ENCODE assay signal across 28 cellular contexts in genomic region chr7:114977277-114977676, GRCh38. TPM values are rescaled to one million over a fixed set of nuclear protein-coding genes. Genes with fewer than 3 reads are reported as not detected.
DNase-seq lines count a peak whose midpoint lies in the region; ATAC-seq, FAIRE-seq and TF ChIP-seq lines count a peak whose summit lies in the region.
"Had no signal": no experiment of that assay in that cellular context is flagged by ENCODE, and none has a peak within 500 bp of the region (broad histone marks: within the 10 kb centered on the region; RNA-seq: fewer than 3 reads in every experiment).

No MANE protein-coding gene starts in this region.

- no peak overlapping the region for H3K27ac Mint-ChIP-seq in WTC11
- H3K27ac Mint-ChIP-seq: CD8-positive, alpha-beta T cell; T-cell; type B pancreatic cell had no signal

- H3K4me3 Mint-ChIP-seq in WTC11: no peak overlapping the region
- H3K4me3 Mint-ChIP-seq: CD8-positive, alpha-beta T cell; effector memory CD8-positive, alpha-beta T cell; T-cell; type B pancreatic cell had no signal

- no peak overlapping the region for H2BK5ac ChIP-seq in mesenchymal stem cell (ENCODE audit: low read depth, low read length, poor library complexity, severe bottlenecking)

- CTCF ChIA-PET in WTC11 (lab: Charles Lee): interaction anchor here (1.2 kb wide), 1 partner anchor 9 kb away, joined by 3 read pairs; no protein-coding TSS in a partner anchor

- H2BK12ac ChIP-seq in mesenchymal stem cell (ENCODE audit: low read length in 2 of 2): peak overlapping the region in 1 of 2 experiments; percentile 78

- H3K4ac ChIP-seq in mesenchymal stem cell (ENCODE audit: low read depth in 1 of 2, low read length in 2 of 2): peak overlapping the region in 1 of 2 experiments; percentile 87

- no peaks in the 10 kb centered on the region for H3K27me3 ChIP-seq in mesenchymal stem cell (ENCODE audit: control insufficient read depth in 1 of 2, insufficient read depth in 1 of 2, low read length in 2 of 2)
- H3K27me3 ChIP-seq: colonic mucosa, sigmoid colon, SJCRH30 had no signal

- no peaks in the 10 kb centered on the region for H3K27me3 Mint-ChIP-seq in WTC11 (ENCODE audit: low read depth)
- H3K27me3 Mint-ChIP-seq: effector memory CD8-positive, alpha-beta T cell; T-cell; type B pancreatic cell had no signal

- no peaks in the 10 kb centered on the region for H3K36me3 Mint-ChIP-seq in WTC11

- no peak overlapping the region for H2AFZ ChIP-seq in mesenchymal stem cell (ENCODE audit: low read depth, low read length)

- no peak overlapping the region for H3K27ac ChIP-seq in mesenchymal stem cell (ENCODE audit: low read length, poor library complexity, severe bottlenecking)
- H3K27ac ChIP-seq: colonic mucosa, prostate gland, sigmoid colon had no signal

- DNase-seq in NCI-H345 (lab: John Stamatoyannopoulos, UW) (peak; percentile 30), NCI-H345 treated with DMSO at 0.1 percent for 48 hours (lab: John Stamatoyannopoulos, UW; ENCODE audit: unreplicated experiment) (no peak), GM12891 (ENCODE audit: insufficient read length, low spot score) (no peak), WTC11 (ENCODE audit: low spot score) (peak; percentile 10), mesenchymal stem cell (no peak), HuH-7.5 (ENCODE audit: low spot score) (no peak)
- no peak for DNase-seq in stimulated activated CD8-positive, alpha-beta memory T cell treated with anti-CD3 and anti-CD28 coated beads, Interleukin-4, amount 100 ng/mL, for 48 hours
- DNase-seq: activated naive CD4-positive, alpha-beta T cell; AML-193; CD8-positive, alpha-beta T cell; colonic mucosa; DMS153; effector memory CD8-positive, alpha-beta T cell; foreskin melanocyte; hippocampal formation; kidney; NCI-H1417; NCI-H2081 treated with DMSO at 0.1 percent for 48 hours; NCI-H510A; sigmoid colon; T-cell had no signal

- peaks cover 0 to 31% of the 10 kb centered on the region in 2 experiments for H3K36me3 ChIP-seq in mesenchymal stem cell (ENCODE audit: control insufficient read depth in 1 of 2, insufficient read depth in 2 of 2, low read depth in 1 of 2, low read length in 2 of 2)
- H3K36me3 ChIP-seq: colonic mucosa, prostate gland, sigmoid colon had no signal

- POLR2A ChIA-PET in WTC11 (lab: Charles Lee): no interaction called here

- H3K9me3 Mint-ChIP-seq in WTC11: no peaks in the 10 kb centered on the region
- H3K9me3 Mint-ChIP-seq: CD8-positive, alpha-beta T cell; effector memory CD8-positive, alpha-beta T cell; T-cell; type B pancreatic cell had no signal

- H3K23ac ChIP-seq in mesenchymal stem cell (ENCODE audit: low read length in 2 of 2): no peak overlapping the region

- H3K4me1 Mint-ChIP-seq in WTC11: peaks cover 34% of the 10 kb centered on the region

- no peak overlapping the region for H2BK120ac ChIP-seq in mesenchymal stem cell (ENCODE audit: low read depth, low read length)

- peak; percentile 58 for FAIRE-seq in GM12891 (lab: Jason Lieb, UNC)

- no peak for TF ChIP-seq POLR2A in GM12891 (IDR thresholded peaks at IDR 0.05; ENCODE audit: low read depth, low read length)

- no peak for TF ChIP-seq CTCF in WTC11 (IDR thresholded peaks at IDR 0.05)

- peak overlapping the region; percentile 60 for H4K8ac ChIP-seq in mesenchymal stem cell (ENCODE audit: low read length)

- H2AK5ac ChIP-seq in mesenchymal stem cell (ENCODE audit: low read length, severe bottlenecking): peak overlapping the region; percentile 86

- H4K91ac ChIP-seq in mesenchymal stem cell (ENCODE audit: low read length): peak overlapping the region; percentile 75

- peak overlapping the region in 1 of 2 experiments; percentile 87 for H3K18ac ChIP-seq in mesenchymal stem cell (ENCODE audit: low read depth in 1 of 2, low read length in 2 of 2)

- ATAC-seq in WTC11 (peak; percentile 86), HG02870 (IDR thresholded peaks at IDR 0.05; ENCODE audit: unreplicated experiment) (no peak)
- ATAC-seq: activated CD4-positive, CD25-positive, alpha-beta regulatory T cell treated with anti-CD3 and anti-CD28 coated beads, Interleukin-2, amount 50 U/mL, for 24 hours; CD8-positive, alpha-beta T cell; effector memory CD8-positive, alpha-beta T cell; esophagus mucosa; T-cell had no signal

- peak overlapping the region in 1 of 2 experiments; percentile 95 for H3K14ac ChIP-seq in mesenchymal stem cell (ENCODE audit: low read length in 2 of 2)

- H3K9me3 ChIP-seq in mesenchymal stem cell (ENCODE audit: control insufficient read depth, low read length): no peaks in the 10 kb centered on the region
- H3K9me3 ChIP-seq: colonic mucosa, prostate gland, sigmoid colon, SJCRH30 had no signal

- no peak overlapping the region for H3K9ac ChIP-seq in mesenchymal stem cell (ENCODE audit: low read length)

- WGBS in mesenchymal stem cell: no CpG with 5 or more reads among the region's 1 CpG

- no peak overlapping the region for H3K4me2 ChIP-seq in mesenchymal stem cell (ENCODE audit: low read length, poor library complexity, severe bottlenecking)

- no peak overlapping the region for H2BK15ac ChIP-seq in mesenchymal stem cell (ENCODE audit: low read depth, poor library complexity, severe bottlenecking)

- no peak overlapping the region for H3K4me3 ChIP-seq in mesenchymal stem cell (ENCODE audit: insufficient read depth in 1 of 2, low read depth in 1 of 2, low read length in 2 of 2)
- H3K4me3 ChIP-seq: colonic mucosa, lung, prostate gland, sigmoid colon, SJCRH30 had no signal

- peaks cover 7% of the 10 kb centered on the region for H3K4me1 ChIP-seq in mesenchymal stem cell (ENCODE audit: control insufficient read depth, insufficient read depth, low read depth, low read length)
- H3K4me1 ChIP-seq: colonic mucosa, prostate gland had no signal

- peaks cover 8% of the 10 kb centered on the region for H3K79me1 ChIP-seq in mesenchymal stem cell (replicated peaks; ENCODE audit: low read length, poor library complexity, severe bottlenecking)

TF ChIP-seq in GM12891, 5 proteins besides CTCF, POLR2A, EP300 and RAD21:
- TF ChIP-seq POLR2AphosphoS5 (IDR thresholded peaks at IDR 0.05; ENCODE audit: low read depth, low read length) (no peak), SPI1 (IDR thresholded peaks at IDR 0.05; ENCODE audit: low read depth, low read length) (no peak), TAF1 (IDR thresholded peaks at IDR 0.05; ENCODE audit: low read depth, low read length) (no peak), POU2F2 (IDR thresholded peaks at IDR 0.05; ENCODE audit: low read depth, low read length) (no peak), PAX5 (IDR thresholded peaks at IDR 0.05; ENCODE audit: insufficient read depth, low read length, severe bottlenecking) (no peak)

TF ChIP-seq in WTC11, 78 proteins besides CTCF, POLR2A, EP300 and RAD21:
- TF ChIP-seq ZNF317 (CRISPR knock-in tag; IDR thresholded peaks at IDR 0.05; ENCODE audit: borderline replicate concordance, low read depth) (no peak), ZNF423 (CRISPR knock-in tag; IDR thresholded peaks at IDR 0.05) (0 out of 2 replicates have a peak, but pooled peaks have one; percentile 6), CDX4 (CRISPR knock-in tag; IDR thresholded peaks at IDR 0.05; ENCODE audit: borderline replicate concordance) (no peak)

RNA-seq across cellular contexts. Expression of gene MDFIC, which starts 55.4 kb away (rescaled TPM):
- polyA plus RNA-seq in GM12891 (2012; ENCODE audit: low read depth, missing spikeins): 46.9 TPM
- total RNA-seq in WTC11 (2021): 7.4 to 8.4 TPM (median 8.3 TPM) in 3 replicates
- 19.8 TPM for polyA plus RNA-seq in mesenchymal stem cell (2013, experiment 1 of 2)
- 22.1 TPM for polyA plus RNA-seq in mesenchymal stem cell (2013, experiment 2 of 2)

Comparison
In these comparisons a context has a peak if more than half of its experiments do, and no peak if none do; other contexts are left out.
1. DNase-seq: peak in NCI-H345 (single experiment) and WTC11 (single experiment); none in NCI-H345 treated with DMSO at 0.1 percent for 48 hours (single experiment), GM12891 (single experiment), mesenchymal stem cell (single experiment), HuH-7.5 (single experiment) and stimulated activated CD8-positive, alpha-beta memory T cell treated with anti-CD3 and anti-CD28 coated beads, Interleukin-4, amount 100 ng/mL, for 48 hours (single experiment).